ENCODE assay signal across 1 cellular context in genomic region chr13:99269627-99270252, GRCh38.
TF ChIP-seq lines count a peak whose summit lies in the region.

No MANE protein-coding gene starts in this region.

TF ChIP-seq in WTC11, 78 proteins besides CTCF, POLR2A, EP300 and RAD21 (continued from another document):
- TF ChIP-seq ZNF532 (CRISPR knock-in tag; IDR thresholded peaks at IDR 0.05; ENCODE audit: borderline replicate concordance) (no peak), FOXP1 (CRISPR knock-in tag; IDR thresholded peaks at IDR 0.05; ENCODE audit: borderline replicate concordance) (no peak), CREM (CRISPR knock-in tag; IDR thresholded peaks at IDR 0.05) (no peak), ATF6 (CRISPR knock-in tag; IDR thresholded peaks at IDR 0.05) (no peak), RELA (CRISPR knock-in tag; IDR thresholded peaks at IDR 0.05; ENCODE audit: borderline replicate concordance) (no peak)
TF ChIP-seq in WTC11: peak in this region for 0.
